ENCODE assay signal across 18 cellular contexts in genomic region chr16:89116341-89117238, GRCh38. TPM values are rescaled to one million over a fixed set of nuclear protein-coding genes. Genes with fewer than 3 reads are reported as not detected.
A peak's percentile ranks its signal among the peaks of the same experiment; 100 is the strongest.
DNase-seq lines count a peak whose midpoint lies in the region; ATAC-seq, FAIRE-seq and TF ChIP-seq lines count a peak whose summit lies in the region.
"Had no signal": no experiment of that assay in that cellular context is flagged by ENCODE, and none has a peak within 500 bp of the region (broad histone marks: within the 10 kb centered on the region; RNA-seq: fewer than 3 reads in every experiment).

No MANE protein-coding gene starts in this region.

- no peak overlapping the region for H4K5ac ChIP-seq in H1 (ENCODE audit: insufficient read length, low read depth, low read length)

- no peak overlapping the region for H4K91ac ChIP-seq in H1 (replicated peaks; ENCODE audit: insufficient read length, low read length)

- no peak for ATAC-seq in HG02981 (IDR thresholded peaks at IDR 0.05; ENCODE audit: unreplicated experiment)
- ATAC-seq: GM12878 had no signal

- no peaks in the 10 kb centered on the region for H3F3A ChIP-seq in PC-9 (ENCODE audit: insufficient read depth, low read depth)

- TF ChIP-seq RAD21 in H1 (IDR thresholded peaks at IDR 0.05 in 1 of 2, conservative IDR thresholded peaks at IDR 0.05 in 1 of 2; ENCODE audit: low read depth in 2 of 2, low read length in 2 of 2), result no peak

- H3K36me3 ChIP-seq in OCI-LY7 (ENCODE audit: insufficient read depth, low read length) (peaks cover 95% of the 10 kb centered on the region), H1 (ENCODE audit: control insufficient read depth in 2 of 4, insufficient read depth in 4 of 4, low read length in 3 of 4) (peaks cover 0 to 22% (median 11%) of the 10 kb centered on the region in 4 experiments; a peak in 6 of 8 replicates), PC-9 (ENCODE audit: low read depth) (no peaks in the 10 kb centered on the region)

- peaks cover 53% of the 10 kb centered on the region for H3K4me1 ChIP-seq in OCI-LY7 (ENCODE audit: insufficient read depth, low read length, poor library complexity, severe bottlenecking)
- peaks cover 0 to 10% (median 3%) of the 10 kb centered on the region in 4 experiments; a peak in 2 of 7 replicates for H3K4me1 ChIP-seq in H1 (replicated peaks in 1 of 4; ENCODE audit: control insufficient read depth in 3 of 4, insufficient read depth in 4 of 4, low read length in 3 of 4)
- H3K4me1 ChIP-seq in PC-9 (replicated peaks; ENCODE audit: insufficient read depth), result no peaks in the 10 kb centered on the region

- H3K27ac ChIP-seq in OCI-LY7 (ENCODE audit: low read depth, low read length, poor library complexity, severe bottlenecking) (peak overlapping the region; percentile 95), H1 (ENCODE audit: low read depth, low read length) (no peak overlapping the region), PC-9 (no peak overlapping the region)
- H3K27ac ChIP-seq: KMS-11, SK-N-MC had no signal

- TF ChIP-seq EP300 in H1 (IDR thresholded peaks at IDR 0.05; ENCODE audit: borderline replicate concordance in 1 of 2, low read depth in 2 of 2, low read length in 2 of 2), result no peak

- no peak overlapping the region for H2BK5ac ChIP-seq in H1 (ENCODE audit: low read depth, low read length)

- peaks cover 41% of the 10 kb centered on the region for H3K4me1 Mint-ChIP-seq in activated naive CD4-positive, alpha-beta T cell treated with anti-CD3 and anti-CD28 coated beads for 36 hours (ENCODE audit: low read depth)

- no peak overlapping the region for H3K23ac ChIP-seq in H1 (ENCODE audit: insufficient read length)

- no peak overlapping the region for H3K4ac ChIP-seq in H1 (replicated peaks; ENCODE audit: insufficient read length, low read depth, low read length)

- DNase-seq in activated naive CD4-positive, alpha-beta T cell treated with anti-CD3 and anti-CD28 coated beads for 36 hours, result no peak
- no peak for DNase-seq in activated naive CD4-positive, alpha-beta T cell treated with anti-CD3 and anti-CD28 coated beads, Interleukin-2, amount 50 U/mL, for 16 hours
- DNase-seq in OCI-LY7 (ENCODE audit: low spot score) (no peak), H1 (ENCODE audit: low read depth in 1 of 2, low spot score in 2 of 2) (no peak), retina (peak; percentile 56), PC-9 (no peak), frontal cortex (ENCODE audit: low spot score in 2 of 2) (no peak)
- DNase-seq: activated CD4-positive, CD25-positive, alpha-beta regulatory T cell; DMS53; NCI-H2081 treated with DMSO at 0.1 percent for 48 hours; stimulated activated CD4-positive, alpha-beta T cell treated with anti-CD3 and anti-CD28 coated beads, Interleukin-4, amount 100 ng/mL, for 1 hour; stimulated activated naive CD4-positive, alpha-beta T cell treated with Interleukin-2 at 50 U/mL for 16 hours had no signal

- no peak overlapping the region for H4K8ac ChIP-seq in H1 (ENCODE audit: extremely low read depth, insufficient read depth, low read length)

- CTCF ChIA-PET in activated naive CD4-positive, alpha-beta T cell treated with anti-CD3 and anti-CD28 coated beads for 36 hours (lab: Charles Lee), result interaction anchor here (0.7 kb wide), 1 partner anchor 51 kb away, joined by 3 read pairs; no protein-coding TSS in a partner anchor
- CTCF ChIA-PET in OCI-LY7 (lab: Charles Lee; ENCODE audit: unreplicated experiment), result no interaction called here
- CTCF ChIA-PET in H1 (lab: Charles Lee; ENCODE audit: partially characterized antibody), result no interaction called here
- CTCF ChIA-PET in PC-9 (lab: Charles Lee), result no interaction called here

- BruUV-seq in OCI-LY7 (replicated peaks; lab: Mats Ljungman, UMichigan) (no TSS peak), PC-9 (replicated peaks; lab: Mats Ljungman, UMichigan) (no TSS peak)

- TF ChIP-seq POLR2A in H1 (IDR thresholded peaks at IDR 0.05; ENCODE audit: control extremely low read depth in 1 of 2, low read depth in 2 of 2, low read length in 2 of 2), result no peak

- peak overlapping the region; percentile 90 for H3K27ac Mint-ChIP-seq in activated naive CD4-positive, alpha-beta T cell treated with anti-CD3 and anti-CD28 coated beads for 36 hours

- H2AFZ ChIP-seq in OCI-LY7 (ENCODE audit: low read length) (no peak overlapping the region), H1 (ENCODE audit: low read length) (no peak overlapping the region), PC-9 (no peak overlapping the region)

- no peak overlapping the region for H3K4me3 Mint-ChIP-seq in activated naive CD4-positive, alpha-beta T cell treated with anti-CD3 and anti-CD28 coated beads for 36 hours

- H3K4me3 ChIP-seq in OCI-LY7 (ENCODE audit: low read depth, low read length, poor library complexity, severe bottlenecking) (no peak overlapping the region), H1 (ENCODE audit: extremely low read depth in 1 of 4, insufficient read depth in 2 of 4, low read depth in 3 of 4, low read length in 4 of 4) (no peak overlapping the region), PC-9 (no peak overlapping the region)
- H3K4me3 ChIP-seq: SK-N-MC had no signal

- no peaks in the 10 kb centered on the region for H3K23me2 ChIP-seq in H1 (ENCODE audit: low read depth, low read length)

- no peak for TF ChIP-seq CTCF in OCI-LY7 (conservative IDR thresholded peaks at IDR 0.05; ENCODE audit: low read length)
- TF ChIP-seq CTCF in H1 (IDR thresholded peaks at IDR 0.05; ENCODE audit: control extremely low read depth in 1 of 3, insufficient read depth in 1 of 3, low read depth in 1 of 3, low read length in 3 of 3), result no peak
- TF ChIP-seq CTCF in PC-9 (conservative IDR thresholded peaks at IDR 0.05), result no peak

- no peak overlapping the region for H2AK5ac ChIP-seq in H1 (ENCODE audit: low read depth, low read length)

- no peaks in the 10 kb centered on the region for H3K9me2 ChIP-seq in OCI-LY7 (ENCODE audit: insufficient read depth, low read length)
- no peaks in the 10 kb centered on the region for H3K9me2 ChIP-seq in PC-9 (ENCODE audit: insufficient read depth)

- no peaks in the 10 kb centered on the region; the same call in 1 of the 2 replicates for H3K79me1 ChIP-seq in H1 (ENCODE audit: low read depth, low read length)

- no peaks in the 10 kb centered on the region for H3K27me3 Mint-ChIP-seq in activated naive CD4-positive, alpha-beta T cell treated with anti-CD3 and anti-CD28 coated beads for 36 hours (ENCODE audit: low read depth)

- H3K18ac ChIP-seq in H1 (ENCODE audit: extremely low read depth, low read length), result no peak overlapping the region

- H3K9ac ChIP-seq in H1 (replicated peaks in 1 of 4; ENCODE audit: extremely low read depth in 1 of 4, low read depth in 3 of 4, low read length in 3 of 4), result no peak overlapping the region
- H3K9ac ChIP-seq: KMS-11 had no signal

- no peak overlapping the region for H2BK120ac ChIP-seq in H1 (replicated peaks; ENCODE audit: low read depth, low read length)

- H2BK15ac ChIP-seq in H1 (ENCODE audit: low read length), result no peak overlapping the region

- H3K14ac ChIP-seq in H1 (ENCODE audit: insufficient read length), result no peak overlapping the region

- no peaks in the 10 kb centered on the region for H3K27me3 ChIP-seq in H1 (replicated peaks in 1 of 4; ENCODE audit: control insufficient read depth in 3 of 4, extremely low read depth in 1 of 4, insufficient read depth in 3 of 4, low read length in 3 of 4)
- no peaks in the 10 kb centered on the region for H3K27me3 ChIP-seq in PC-9 (ENCODE audit: insufficient read depth, low read depth)

- no peaks in the 10 kb centered on the region for H3K9me3 Mint-ChIP-seq in activated naive CD4-positive, alpha-beta T cell treated with anti-CD3 and anti-CD28 coated beads for 36 hours

- 90% methylated on average over 26 of the region's 30 CpGs; no CpG with 5 or more reads in 1 of the 2 experiments for WGBS in H1 (ENCODE audit: extremely low coverage in 1 of 2, insufficient coverage in 1 of 2, insufficient read length in 1 of 2, insufficient replicate concordance in 2 of 2, low coverage in 1 of 2, low lambda C conversion rate in 2 of 2, missing lambda C conversion rate in 1 of 2), 2 experiments

- H3K4me2 ChIP-seq in OCI-LY7 (ENCODE audit: low read length) (peak overlapping the region; percentile 94), H1 (ENCODE audit: insufficient read depth in 1 of 2, low read depth in 2 of 2, low read length in 2 of 2) (no peak overlapping the region), PC-9 (no peak overlapping the region)
- H3K4me2 ChIP-seq: KMS-11 had no signal

- FAIRE-seq in H1 (lab: Jason Lieb, UNC), result no peak
- FAIRE-seq in frontal cortex (lab: Jason Lieb, UNC), result no peak
- FAIRE-seq: GM12878 had no signal

- H4K20me1 ChIP-seq in OCI-LY7 (ENCODE audit: insufficient read depth, low read length) (no peaks in the 10 kb centered on the region), H1 (replicated peaks in 1 of 2; ENCODE audit: control insufficient read depth in 1 of 2, insufficient read depth in 2 of 2, low read length in 2 of 2) (peaks cover 0 to 9% of the 10 kb centered on the region in 2 experiments), PC-9 (ENCODE audit: insufficient read depth) (no peaks in the 10 kb centered on the region; the same call in none of the 2 replicates)

- H3K36me3 Mint-ChIP-seq in activated naive CD4-positive, alpha-beta T cell treated with anti-CD3 and anti-CD28 coated beads for 36 hours (ENCODE audit: low read depth), result peaks cover 14% of the 10 kb centered on the region

- intact Hi-C loops in activated naive CD4-positive, alpha-beta T cell treated with anti-CD3 and anti-CD28 coated beads for 36 hours (cut with micrococcal nuclease), result loop anchor here (5.0 to 10.0 kb wide), 2 partner anchors 179 to 198 kb away; no protein-coding TSS in a partner anchor
- intact Hi-C loops in OCI-LY7 (cut with micrococcal nuclease; ENCODE audit: unreplicated experiment) (no loop called here), PC-9 (cut with micrococcal nuclease; ENCODE audit: unreplicated experiment) (no loop called here)

- POLR2A ChIA-PET in OCI-LY7 (lab: Charles Lee) (interaction anchor here (0.8 to 1.2 kb wide), 2 partner anchors 19 to 174 kb away, joined by 3 to 5 read pairs; no protein-coding TSS in a partner anchor), H1 (lab: Charles Lee; ENCODE audit: partially characterized antibody) (interaction anchor here (1.6 to 4.0 kb wide), 2 partner anchors 12 to 23 kb away, joined by 6 to 12 read pairs; partner anchors contain the start of gene ACSF3), PC-9 (lab: Charles Lee; ENCODE audit: unreplicated experiment) (interaction anchor here (0.6 kb wide), 1 partner anchor 11 kb away, joined by 3 read pairs; no protein-coding TSS in a partner anchor)

- H3K79me2 ChIP-seq in OCI-LY7 (ENCODE audit: insufficient read depth, low read depth, low read length) (peaks cover 10% of the 10 kb centered on the region; the same call in 1 of the 2 replicates), H1 (ENCODE audit: control insufficient read depth in 1 of 2, insufficient read depth in 2 of 2, low read length in 2 of 2) (no peaks in the 10 kb centered on the region), PC-9 (ENCODE audit: low read depth) (no peaks in the 10 kb centered on the region)

- H3K9me3 ChIP-seq in OCI-LY7 (ENCODE audit: low read length) (no peaks in the 10 kb centered on the region), H1 (ENCODE audit: insufficient read depth in 2 of 2, low read depth in 1 of 2, low read length in 1 of 2) (no peaks in the 10 kb centered on the region), PC-9 (ENCODE audit: insufficient read depth, low read depth) (no peaks in the 10 kb centered on the region)

- H3K56ac ChIP-seq in H1 (replicated peaks; ENCODE audit: insufficient read length, low read depth, low read length), result peak overlapping the region; percentile 46

- no peak overlapping the region for H2BK12ac ChIP-seq in H1 (ENCODE audit: low read depth, low read length)

- no peak overlapping the region for H2BK20ac ChIP-seq in H1 (ENCODE audit: low read length)

RNA-seq across cellular contexts. Expression of gene ACSF3, which starts 22.9 kb away (rescaled TPM):
- 10 to 100 TPM; 26.1 to 26.7 TPM for total RNA-seq in activated naive CD4-positive, alpha-beta T cell treated with anti-CD3 and anti-CD28 coated beads for 36 hours
- total RNA-seq in OCI-LY7 (2014; rRNA removed; shearing (Covaris generic)), result 97.9 and 112 TPM in 2 replicates
- total RNA-seq in OCI-LY7 (2022) (143 and 149 TPM in 2 replicates), PC-9 (2021) (34.0 and 42.3 TPM in 2 replicates), frontal cortex (9.0 TPM)
- total RNA-seq in H1 (2021; fragmentation: NEBNext Ultra II Directional; extraction: Animal tissue kit (Norgen Biotek cat#: 25700)), result 22.9 and 27.0 TPM in 2 replicates
- 15.6 and 23.6 TPM in 2 replicates for polyA plus RNA-seq in H1 (2011; rRNA removed)
- polyA plus RNA-seq in H1 (2011; cell fraction: cytosol; rRNA removed), result 19.6 TPM
- polyA plus RNA-seq in H1 (2011; cell fraction: nucleus; rRNA removed), result 33.2 TPM
- 12.0 to 21.9 TPM (median 18.2 TPM) in 4 replicates for polyA plus RNA-seq in H1 (2012, experiment 1 of 2)
- 14.4 TPM for polyA plus RNA-seq in H1 (2012, experiment 2 of 2)
- 11.6 TPM for polyA plus RNA-seq in H1 (2013, experiment 1 of 2)
- polyA plus RNA-seq in H1 (2013, experiment 2 of 2), result 10.5 TPM
- 10.0 and 20.1 TPM in 2 replicates for polyA minus RNA-seq in H1 (2011; rRNA and poly(A)+ RNA removed)
- 22.5 TPM for polyA minus RNA-seq in H1 (2011; cell fraction: cytosol; rRNA and poly(A)+ RNA removed)
- polyA minus RNA-seq in H1 (2011; cell fraction: nucleus; rRNA and poly(A)+ RNA removed), result 26.1 TPM

RNA-seq across cellular contexts. Expression of gene CDH15, which starts 55.0 kb away (rescaled TPM):
- total RNA-seq in activated naive CD4-positive, alpha-beta T cell treated with anti-CD3 and anti-CD28 coated beads for 36 hours, result not detected
- total RNA-seq in OCI-LY7 (2014; rRNA removed; shearing (Covaris generic)), result not detected in 2 replicates
- not detected in 2 replicates for total RNA-seq in OCI-LY7 (2022)
- total RNA-seq in H1 (2021; fragmentation: NEBNext Ultra II Directional; extraction: Animal tissue kit (Norgen Biotek cat#: 25700)), result 0.65 and 0.82 TPM in 2 replicates
- 0.50 and 0.60 TPM in 2 replicates for polyA plus RNA-seq in H1 (2011; rRNA removed)
- 0.59 TPM for polyA plus RNA-seq in H1 (2011; cell fraction: cytosol; rRNA removed)
- polyA plus RNA-seq in H1 (2011; cell fraction: nucleus; rRNA removed), result 1.0 TPM
- polyA plus RNA-seq in H1 (2012, experiment 1 of 2), result 0.33 to 0.53 TPM (median 0.35 TPM) in 4 replicates
- polyA plus RNA-seq in H1 (2012, experiment 2 of 2), result 0.35 TPM
- polyA plus RNA-seq in H1 (2013, experiment 1 of 2), result 0.65 TPM
- polyA plus RNA-seq in H1 (2013, experiment 2 of 2), result 0.57 TPM
- 0.07 TPM in 1 of 2 replicates, not detected in the other for polyA minus RNA-seq in H1 (2011; rRNA and poly(A)+ RNA removed)
- polyA minus RNA-seq in H1 (2011; cell fraction: cytosol; rRNA and poly(A)+ RNA removed), result 0.73 TPM
- polyA minus RNA-seq in H1 (2011; cell fraction: nucleus; rRNA and poly(A)+ RNA removed), result 0.60 TPM
- total RNA-seq in PC-9 (2021), result not detected in 2 replicates
- 0.41 TPM for total RNA-seq in frontal cortex
- total RNA-seq: mononuclear cell, renal cortical epithelial cell had no signal
